ENCODE assay signal across 8 cellular contexts in genomic region chr4:112514449-112515277, GRCh38. TPM values are rescaled to one million over a fixed set of nuclear protein-coding genes. Genes with fewer than 3 reads are reported as not detected.
DNase-seq lines count a peak whose midpoint lies in the region; ATAC-seq and TF ChIP-seq lines count a peak whose summit lies in the region.

No MANE protein-coding gene starts in this region.

- H3K4me3 ChIP-seq in SK-N-MC = peak overlapping the region; percentile 90
- peak overlapping the region in 1 of 2 donors; percentile 61 for H3K4me3 ChIP-seq in gastroesophageal sphincter
- peak overlapping the region; percentile 23 to 57 (median 45) for H3K4me3 ChIP-seq in skin epidermis

- H3K9me3 ChIP-seq in SK-N-MC (ENCODE audit: low read depth, low read length) (no peaks in the 10 kb centered on the region), gastroesophageal sphincter (peaks cover 0 to 11% (median 0%) of the 10 kb centered on the region in 3 donors)

- 0 to 2% methylated on average over 8 to 10 of the region's 67 CpGs for WGBS in gastroesophageal sphincter (ENCODE audit: low coverage in 1 of 2), 2 donors

- peak; percentile 61 for TF ChIP-seq CTCF in GM12874 (IDR thresholded peaks at IDR 0.05; ENCODE audit: insufficient read depth, low read depth, low read length)
- no peak for TF ChIP-seq CTCF in gastroesophageal sphincter (IDR thresholded peaks at IDR 0.05)

- H3K27ac ChIP-seq in SK-N-MC = no peak overlapping the region
- H3K27ac ChIP-seq in gastroesophageal sphincter = no peak overlapping the region
- no peak overlapping the region for H3K27ac ChIP-seq in skin epidermis

- no peak for TF ChIP-seq POLR2A in gastroesophageal sphincter (IDR thresholded peaks at IDR 0.05)

- H3K27me3 ChIP-seq in gastroesophageal sphincter = peaks cover 100% of the 10 kb centered on the region

- H3K9ac ChIP-seq in SK-N-MC (ENCODE audit: insufficient read length) = no peak overlapping the region

- ATAC-seq in HG02885 (IDR thresholded peaks at IDR 0.05; ENCODE audit: poor library complexity, unreplicated experiment) (peak; percentile 13), gastroesophageal sphincter (peak; percentile 8)

- no peak for TF ChIP-seq EP300 in gastroesophageal sphincter (IDR thresholded peaks at IDR 0.05)

- DNase-seq in 8988T = peak; percentile 58
- DNase-seq in SK-N-MC (ENCODE audit: low read depth, low spot score) = no peak
- DNase-seq in CD1c-positive myeloid dendritic cell (ENCODE audit: extremely low spot score) = no peak
- DNase-seq in SK-N-DZ (ENCODE audit: low spot score) = no peak

- peaks cover 0 to 56% (median 29%) of the 10 kb centered on the region in 3 donors for H3K4me1 ChIP-seq in gastroesophageal sphincter

- no peaks in the 10 kb centered on the region for H3K36me3 ChIP-seq in SK-N-MC (ENCODE audit: insufficient read depth, low read length)
- H3K36me3 ChIP-seq in gastroesophageal sphincter = no peaks in the 10 kb centered on the region

RNA-seq across cellular contexts. Expression of gene NEUROG2, which starts 1.3 kb away (rescaled TPM):
- not detected for total RNA-seq in gastroesophageal sphincter
- polyA plus RNA-seq in SK-N-DZ (2014; cell fraction: cytosol; rRNA removed) = 1.1 and 1.3 TPM in 2 replicates
- 0.63 and 0.79 TPM in 2 replicates for polyA plus RNA-seq in SK-N-DZ (2014; cell fraction: nucleus; rRNA removed)
